In genomic region chr17:43891851-43892671, GRCh38 we compare ENCODE assay signal across 28 cellular contexts. TPM values are rescaled to one million over a fixed set of nuclear protein-coding genes. Genes with fewer than 3 reads are reported as not detected.
DNase-seq lines count a peak whose midpoint lies in the region; ATAC-seq, FAIRE-seq and TF ChIP-seq lines count a peak whose summit lies in the region.
"Had no signal": no experiment of that assay in that cellular context is flagged by ENCODE, and none has a peak within 500 bp of the region (broad histone marks: within the 10 kb centered on the region; RNA-seq: fewer than 3 reads in every experiment).

No MANE protein-coding gene starts in this region.

- H3K9me3 ChIP-seq in astrocyte (ENCODE audit: insufficient read depth, low read depth, low read length) (no peaks in the 10 kb centered on the region), iPS-18a (ENCODE audit: control insufficient read depth, low read depth, low read length) (no peaks in the 10 kb centered on the region), ovary (no peaks in the 10 kb centered on the region), esophagus muscularis mucosa (no peaks in the 10 kb centered on the region)
- H3K9me3 ChIP-seq: heart left ventricle, vagina had no signal

- TF ChIP-seq POLR2A in ovary (IDR thresholded peaks at IDR 0.05) (no peak), esophagus muscularis mucosa (IDR thresholded peaks at IDR 0.05; ENCODE audit: low read depth) (no peak)

- peaks cover 4% of the 10 kb centered on the region for H3K36me3 Mint-ChIP-seq in astrocyte (ENCODE audit: low read depth, unreplicated experiment)
- H3K36me3 Mint-ChIP-seq: activated naive CD4-positive, alpha-beta T cell treated with anti-CD3 and anti-CD28 coated beads, Interleukin-2, amount 50 U/mL, for 72 hours had no signal

- no peak overlapping the region for H3K4me3 Mint-ChIP-seq in astrocyte (ENCODE audit: unreplicated experiment)
- H3K4me3 Mint-ChIP-seq: activated T-cell treated with anti-CD3 and anti-CD28 coated beads, Interleukin-2, amount 50 U/mL, for 24 hours; CD8-positive, alpha-beta T cell; IgD-negative memory B cell had no signal

- DNase-seq in AG08396 (ENCODE audit: low spot score) (peak; percentile 43), GM03348 (ENCODE audit: low spot score) (peak; percentile 79), astrocyte (ENCODE audit: low read depth) (peak; percentile 36), ovary (no peak), esophagus muscularis mucosa (ENCODE audit: extremely low spot score) (no peak)
- no peak for DNase-seq in stimulated activated CD4-positive, alpha-beta T cell treated with anti-CD3 and anti-CD28 coated beads, Interleukin-15, amount 100 ng/mL, for 24 hours
- DNase-seq: activated CD4-positive, alpha-beta T cell treated with anti-CD3 and anti-CD28 coated beads for 1 hour; activated T-cell treated with anti-CD3 and anti-CD28 coated beads, Interleukin-2, amount 50 U/mL, for 24 hours; CD8-positive, alpha-beta T cell; effector memory CD4-positive, alpha-beta T cell; heart left ventricle; islet precursor cell; NCI-H1417 treated with DMSO at 0.1 percent for 48 hours; NCI-H748 treated with DMSO at 0.1 percent for 48 hours; PC-3; right cardiac atrium; SHP77 treated with DMSO at 0.1 percent for 48 hours; stimulated activated CD8-positive, alpha-beta memory T cell treated with anti-CD3 and anti-CD28 coated beads, Interleukin-4, amount 100 ng/mL, for 48 hours; substantia nigra had no signal

- H3K27ac Mint-ChIP-seq in astrocyte (ENCODE audit: unreplicated experiment) = peak overlapping the region; percentile 15
- H3K27ac Mint-ChIP-seq: activated naive CD4-positive, alpha-beta T cell treated with anti-CD3 and anti-CD28 coated beads, Interleukin-2, amount 50 U/mL, for 72 hours; activated T-cell treated with anti-CD3 and anti-CD28 coated beads, Interleukin-2, amount 50 U/mL, for 24 hours; CD8-positive, alpha-beta T cell; IgD-negative memory B cell had no signal

- H3K36me3 ChIP-seq in astrocyte (ENCODE audit: insufficient read depth, low read length) (no peaks in the 10 kb centered on the region), iPS-18a (ENCODE audit: control insufficient read depth, low read depth, low read length) (no peaks in the 10 kb centered on the region), ovary (no peaks in the 10 kb centered on the region), esophagus muscularis mucosa (peaks cover 0 to 33% (median 15%) of the 10 kb centered on the region in 4 donors)
- H3K36me3 ChIP-seq: vagina had no signal

- H3K9ac ChIP-seq in astrocyte (ENCODE audit: low read length) (no peak overlapping the region), iPS-18a (ENCODE audit: low read length) (peak overlapping the region; percentile 29)

- H4K20me1 ChIP-seq in astrocyte (ENCODE audit: insufficient read depth, low read length) = no peaks in the 10 kb centered on the region

- no peak overlapping the region for H3K4me3 ChIP-seq in astrocyte (ENCODE audit: insufficient read depth, low read depth, low read length)
- H3K4me3 ChIP-seq in iPS-18a (ENCODE audit: low read length) = no peak overlapping the region
- no peak overlapping the region for H3K4me3 ChIP-seq in ovary
- H3K4me3 ChIP-seq in esophagus muscularis mucosa = no peak overlapping the region
- H3K4me3 ChIP-seq: heart left ventricle, lung, vagina had no signal

- H3K79me2 ChIP-seq in astrocyte (ENCODE audit: insufficient read depth, low read length) = no peaks in the 10 kb centered on the region

- ATAC-seq in GM18858 (IDR thresholded peaks at IDR 0.05; ENCODE audit: unreplicated experiment) = no peak
- ATAC-seq: activated naive CD4-positive, alpha-beta T cell treated with anti-CD3 and anti-CD28 coated beads, Interleukin-2, amount 50 U/mL, for 72 hours; CD8-positive, alpha-beta T cell; heart left ventricle; PC-3; right cardiac atrium had no signal

- no peak overlapping the region for H2AFZ ChIP-seq in astrocyte (ENCODE audit: low read depth, low read length)

- no peak overlapping the region for H3K4me2 ChIP-seq in astrocyte (ENCODE audit: low read length)

- H3K4me1 ChIP-seq in astrocyte (ENCODE audit: insufficient read depth, low read length) (no peaks in the 10 kb centered on the region), iPS-18a (ENCODE audit: control insufficient read depth, low read depth, low read length) (peaks cover 20% of the 10 kb centered on the region), ovary (ENCODE audit: insufficient read depth) (no peaks in the 10 kb centered on the region), esophagus muscularis mucosa (peaks cover 0 to 4% (median 0%) of the 10 kb centered on the region in 4 donors)
- H3K4me1 ChIP-seq: heart left ventricle, vagina had no signal

- H3K4me1 Mint-ChIP-seq in astrocyte (ENCODE audit: low read depth, unreplicated experiment) = peaks cover 3% of the 10 kb centered on the region
- H3K4me1 Mint-ChIP-seq: IgD-negative memory B cell had no signal

- H3K27ac ChIP-seq in astrocyte (ENCODE audit: low read depth, low read length) (no peak overlapping the region), iPS-18a (ENCODE audit: low read length) (no peak overlapping the region), ovary (no peak overlapping the region), esophagus muscularis mucosa (replicated peaks in 1 of 4) (no peak overlapping the region)
- H3K27ac ChIP-seq: heart left ventricle, vagina had no signal

- no peak for FAIRE-seq in astrocyte (lab: Jason Lieb, UNC)
- FAIRE-seq: GM18507 had no signal

- intact Hi-C loops in ovary (cut with DNase I) (no loop called here), esophagus muscularis mucosa (cut with DNase I) (no loop called here)

- TF ChIP-seq CTCF in astrocyte (IDR thresholded peaks at IDR 0.05; ENCODE audit: insufficient read depth, low read depth, low read length) (no peak), ovary (IDR thresholded peaks at IDR 0.05) (no peak), esophagus muscularis mucosa (IDR thresholded peaks at IDR 0.05) (no peak)

- H3K9me3 Mint-ChIP-seq in astrocyte (ENCODE audit: unreplicated experiment) = no peaks in the 10 kb centered on the region
- H3K9me3 Mint-ChIP-seq: activated naive CD4-positive, alpha-beta T cell treated with anti-CD3 and anti-CD28 coated beads, Interleukin-2, amount 50 U/mL, for 72 hours; activated T-cell treated with anti-CD3 and anti-CD28 coated beads, Interleukin-2, amount 50 U/mL, for 24 hours; CD8-positive, alpha-beta T cell; IgD-negative memory B cell had no signal

- peaks cover 6% of the 10 kb centered on the region for H3K27me3 Mint-ChIP-seq in astrocyte (ENCODE audit: low read depth, unreplicated experiment)
- H3K27me3 Mint-ChIP-seq: activated T-cell treated with anti-CD3 and anti-CD28 coated beads, Interleukin-2, amount 50 U/mL, for 24 hours had no signal

- WGBS in ovary, 3 donors = 82 to 88% (median 87%) methylated on average over 5 of the region's 5 CpGs
- WGBS in esophagus muscularis mucosa = 89% methylated on average over 5 of the region's 5 CpGs

- H3K27me3 ChIP-seq in astrocyte (ENCODE audit: insufficient read depth, low read length) = no peaks in the 10 kb centered on the region
- H3K27me3 ChIP-seq in iPS-18a (ENCODE audit: control insufficient read depth, insufficient read depth, low read length) = no peaks in the 10 kb centered on the region
- no peaks in the 10 kb centered on the region for H3K27me3 ChIP-seq in ovary
- no peaks in the 10 kb centered on the region for H3K27me3 ChIP-seq in esophagus muscularis mucosa
- H3K27me3 ChIP-seq: heart left ventricle, vagina had no signal

- TF ChIP-seq EP300 in ovary (IDR thresholded peaks at IDR 0.05) = no peak
- no peak for TF ChIP-seq EP300 in esophagus muscularis mucosa (IDR thresholded peaks at IDR 0.05)

RNA-seq across cellular contexts. Expression of gene MPP2, which starts 15.3 kb away (rescaled TPM):
- total RNA-seq in astrocyte = 7.6 and 8.0 TPM in 2 replicates
- 1 to 10 TPM; 3.3 to 6.5 (median 5.6) TPM for total RNA-seq in ovary
- 1 to 10 TPM; 2.6 to 2.9 TPM for polyA plus RNA-seq in ovary
- 10 to 100 TPM; 13.3 to 15.9 (median 15.6) TPM for total RNA-seq in esophagus muscularis mucosa
- total RNA-seq: MCF 10A had no signal

RNA-seq across cellular contexts. Expression of gene CD300LG, which starts 45.1 kb away (rescaled TPM):
- total RNA-seq in astrocyte = not detected in 2 replicates
- total RNA-seq in ovary = 1 to 10 TPM in 5 of 7 donors, under 1 TPM in 2; 0.13 to 6.8 (median 1.2) TPM
- polyA plus RNA-seq in ovary = 1 to 10 TPM; 3.4 to 5.6 TPM
- total RNA-seq in esophagus muscularis mucosa = 10 to 100 TPM in 1 of 4 donors, 1 to 10 TPM in 2, under 1 TPM in 1; 0.83 to 12.0 (median 7.3) TPM
- total RNA-seq: activated naive CD4-positive, alpha-beta T cell treated with anti-CD3 and anti-CD28 coated beads, Interleukin-2, amount 50 U/mL, for 72 hours; CD8-positive, alpha-beta T cell; chondrocyte; MCF 10A; PC-3 had no signal
- polyA plus RNA-seq: IgD-negative memory B cell had no signal

RNA-seq across cellular contexts. Expression of gene PPY, which starts 50.2 kb away (rescaled TPM):
- total RNA-seq in astrocyte = not detected in 2 replicates
- not detected for total RNA-seq in ovary
- not detected for polyA plus RNA-seq in ovary
- total RNA-seq in esophagus muscularis mucosa = not detected
- total RNA-seq: activated naive CD4-positive, alpha-beta T cell treated with anti-CD3 and anti-CD28 coated beads, Interleukin-2, amount 50 U/mL, for 72 hours; CD8-positive, alpha-beta T cell; chondrocyte; heart left ventricle; lung; MCF 10A; PC-3; right cardiac atrium; vagina had no signal
- polyA plus RNA-seq: heart left ventricle, IgD-negative memory B cell, lung, right cardiac atrium had no signal

RNA-seq across cellular contexts. Expression of gene MPP3, which starts 59.1 kb away (rescaled TPM):
- total RNA-seq in astrocyte (5.9 and 6.5 TPM in 2 replicates), ovary (10 to 100 TPM in 1 of 7 donors, 1 to 10 TPM in 6; 2.7 to 17.2 (median 4.4) TPM), esophagus muscularis mucosa (1 to 10 TPM; 5.0 to 9.9 (median 6.2) TPM)
- polyA plus RNA-seq in ovary = 1 to 10 TPM; 2.7 to 2.9 TPM
- total RNA-seq: CD8-positive, alpha-beta T cell had no signal
- polyA plus RNA-seq: IgD-negative memory B cell had no signal

Comparison
In these comparisons a context has a peak if more than half of its experiments do, and no peak if none do; other contexts are left out.
1. DNase-seq: peak in AG08396 (single experiment), GM03348 (single experiment) and astrocyte (single experiment); none in ovary (0 of 5), esophagus muscularis mucosa (single experiment) and stimulated activated CD4-positive, alpha-beta T cell treated with anti-CD3 and anti-CD28 coated beads, Interleukin-15, amount 100 ng/mL, for 24 hours (single experiment).